Comparison of ENCODE assay signal across 8 cellular contexts in genomic region chr19:46426035-46426505, GRCh38. TPM values are rescaled to one million over a fixed set of nuclear protein-coding genes. Genes with fewer than 3 reads are reported as not detected.
DNase-seq lines count a peak whose midpoint lies in the region; ATAC-seq and TF ChIP-seq lines count a peak whose summit lies in the region.

No MANE protein-coding gene starts in this region.

- H3K79me2 ChIP-seq in Karpas-422 (ENCODE audit: low read length), result no peaks in the 10 kb centered on the region

- H2AFZ ChIP-seq in Karpas-422 (ENCODE audit: low read length), result no peak overlapping the region; the same call in 1 of the 2 replicates

- no peak for ATAC-seq in effector memory CD8-positive, alpha-beta T cell (replicated peaks)
- no peak for ATAC-seq in naive thymus-derived CD4-positive, alpha-beta T cell
- ATAC-seq in esophagus mucosa (no peak), HG03469 (IDR thresholded peaks at IDR 0.05; ENCODE audit: unreplicated experiment) (no peak)

- no peaks in the 10 kb centered on the region for H3K9me2 ChIP-seq in Karpas-422 (replicated peaks; ENCODE audit: insufficient read depth, low read length)

- H3K9ac ChIP-seq in Karpas-422 (ENCODE audit: low read length), result no peak overlapping the region

- peaks cover 71 to 94% of the 10 kb centered on the region in 2 donors for H3K27me3 Mint-ChIP-seq in effector memory CD8-positive, alpha-beta T cell
- H3K27me3 Mint-ChIP-seq in naive thymus-derived CD4-positive, alpha-beta T cell, result peaks cover 61 to 78% (median 68%) of the 10 kb centered on the region in 5 donors

- POLR2A ChIA-PET in AG04450 (lab: Yijun Ruan, JAX), result no interaction called here
- POLR2A ChIA-PET in naive thymus-derived CD4-positive, alpha-beta T cell (lab: Charles Lee), result no interaction called here

- H3K4me3 Mint-ChIP-seq in effector memory CD8-positive, alpha-beta T cell, result peak overlapping the region; percentile 43 to 44
- H3K4me3 Mint-ChIP-seq in naive thymus-derived CD4-positive, alpha-beta T cell, result peak overlapping the region in 9 of 10 donors; percentile 12 to 82 (median 62)

- no peaks in the 10 kb centered on the region for H4K20me1 ChIP-seq in Karpas-422 (ENCODE audit: insufficient read depth, low read depth, low read length)

- H3K9me3 ChIP-seq in AG04450 (ENCODE audit: control insufficient read depth, insufficient read depth, low read length) (no peaks in the 10 kb centered on the region; the same call in 1 of the 2 replicates), Karpas-422 (ENCODE audit: low read length) (no peaks in the 10 kb centered on the region)
- no peaks in the 10 kb centered on the region for H3K9me3 ChIP-seq in naive thymus-derived CD4-positive, alpha-beta T cell (ENCODE audit: control insufficient read depth in 2 of 3, low read length in 3 of 3)

- DNase-seq in AG04450 (ENCODE audit: low read depth, low spot score) (no peak), Karpas-422 (no peak), NCI-H1436 (lab: John Stamatoyannopoulos, UW) (no peak)
- no peak for DNase-seq in effector memory CD8-positive, alpha-beta T cell
- no peak for DNase-seq in naive thymus-derived CD4-positive, alpha-beta T cell
- DNase-seq in activated CD8-positive, alpha-beta memory T cell treated with anti-CD3 and anti-CD28 coated beads, Interleukin-2, amount 50 U/mL, for 48 hours, result no peak

- H3K27ac ChIP-seq in AG04450 (ENCODE audit: low read depth, low read length), result no peak overlapping the region
- H3K27ac ChIP-seq in Karpas-422 (ENCODE audit: low read length), result no peak overlapping the region
- H3K27ac ChIP-seq in naive thymus-derived CD4-positive, alpha-beta T cell (ENCODE audit: low read depth, low read length), result no peak overlapping the region

- no peaks in the 10 kb centered on the region for H3K36me3 ChIP-seq in Karpas-422 (ENCODE audit: insufficient read depth, low read length)
- no peaks in the 10 kb centered on the region for H3K36me3 ChIP-seq in naive thymus-derived CD4-positive, alpha-beta T cell (ENCODE audit: control insufficient read depth in 2 of 3, insufficient read depth in 3 of 3, low read length in 3 of 3)

- peaks cover 3% of the 10 kb centered on the region; the same call in 1 of the 2 replicates for H3K4me1 ChIP-seq in Karpas-422 (ENCODE audit: low read length)
- peaks cover 0 to 4% of the 10 kb centered on the region in 2 donors for H3K4me1 ChIP-seq in naive thymus-derived CD4-positive, alpha-beta T cell (ENCODE audit: control insufficient read depth in 2 of 2, insufficient read depth in 2 of 2, low read length in 2 of 2)

- intact Hi-C loops in naive thymus-derived CD4-positive, alpha-beta T cell (cut with micrococcal nuclease), result no loop called here

- peaks cover 24 to 31% of the 10 kb centered on the region in 2 donors for H3K4me1 Mint-ChIP-seq in effector memory CD8-positive, alpha-beta T cell (ENCODE audit: low read depth in 2 of 2)
- peaks cover 24 to 33% (median 26%) of the 10 kb centered on the region in 7 donors for H3K4me1 Mint-ChIP-seq in naive thymus-derived CD4-positive, alpha-beta T cell

- no peaks in the 10 kb centered on the region for H3K27me3 ChIP-seq in AG04450 (ENCODE audit: control insufficient read depth, insufficient read depth, low read length)
- no peaks in the 10 kb centered on the region for H3K27me3 ChIP-seq in Karpas-422 (ENCODE audit: low read length)
- H3K27me3 ChIP-seq in naive thymus-derived CD4-positive, alpha-beta T cell (ENCODE audit: control insufficient read depth in 2 of 2, insufficient read depth in 2 of 2, low read length in 2 of 2), result peaks cover 0 to 10% of the 10 kb centered on the region in 2 donors

- H3K9me3 Mint-ChIP-seq in effector memory CD8-positive, alpha-beta T cell, result no peaks in the 10 kb centered on the region
- peaks cover 0 to 3% (median 0%) of the 10 kb centered on the region in 11 donors for H3K9me3 Mint-ChIP-seq in naive thymus-derived CD4-positive, alpha-beta T cell

- no peak for TF ChIP-seq CTCF in AG04450 (IDR thresholded peaks at IDR 0.05; ENCODE audit: low read depth, low read length)

- peak overlapping the region; percentile 64 for H3K4me3 ChIP-seq in AG04450 (ENCODE audit: low read depth, low read length)
- H3K4me3 ChIP-seq in Karpas-422 (ENCODE audit: low read length), result peak overlapping the region; percentile 51; the same call in 1 of the 2 replicates
- peak overlapping the region; percentile 33 for H3K4me3 ChIP-seq in naive thymus-derived CD4-positive, alpha-beta T cell (ENCODE audit: low read length)

- H3K27ac Mint-ChIP-seq in effector memory CD8-positive, alpha-beta T cell, result no peak overlapping the region
- no peak overlapping the region for H3K27ac Mint-ChIP-seq in naive thymus-derived CD4-positive, alpha-beta T cell

- H3K36me3 Mint-ChIP-seq in effector memory CD8-positive, alpha-beta T cell (ENCODE audit: insufficient read depth), result peaks cover 16% of the 10 kb centered on the region
- no peaks in the 10 kb centered on the region for H3K36me3 Mint-ChIP-seq in naive thymus-derived CD4-positive, alpha-beta T cell

- H3K4me2 ChIP-seq in Karpas-422 (ENCODE audit: low read depth, low read length, poor library complexity, severe bottlenecking), result peak overlapping the region; percentile 54

- CTCF ChIA-PET in AG04450 (lab: Charles Lee), result interaction anchor here (0.7 to 2.2 kb wide), 3 partner anchors 22 to 30 kb away, joined by 3 to 7 read pairs (median 5); no protein-coding TSS in a partner anchor
- CTCF ChIA-PET in naive thymus-derived CD4-positive, alpha-beta T cell (lab: Charles Lee), result no interaction called here

RNA-seq across cellular contexts. Expression of gene PNMA8C, which starts 2.7 kb away (rescaled TPM):
- 0.19 and 0.21 TPM in 2 replicates for polyA plus RNA-seq in AG04450 (2011; rRNA removed)
- 0.51 and 0.87 TPM in 2 replicates for polyA minus RNA-seq in AG04450 (2011; rRNA and poly(A)+ RNA removed)
- not detected in 2 replicates for total RNA-seq in Karpas-422 (2014; rRNA removed; shearing (Covaris generic); ENCODE audit: low replicate concordance)
- not detected for total RNA-seq in naive thymus-derived CD4-positive, alpha-beta T cell
- polyA plus RNA-seq in naive thymus-derived CD4-positive, alpha-beta T cell, result not detected
- total RNA-seq in esophagus mucosa, result not detected

RNA-seq across cellular contexts. Expression of gene CCDC8, which starts 12.7 kb away (rescaled TPM):
- polyA plus RNA-seq in AG04450 (2011; rRNA removed), result 9.2 and 10.5 TPM in 2 replicates
- 11.3 and 12.4 TPM in 2 replicates for polyA minus RNA-seq in AG04450 (2011; rRNA and poly(A)+ RNA removed)
- total RNA-seq in Karpas-422 (2014; rRNA removed; shearing (Covaris generic); ENCODE audit: low replicate concordance), result not detected in 2 replicates
- not detected for total RNA-seq in naive thymus-derived CD4-positive, alpha-beta T cell
- polyA plus RNA-seq in naive thymus-derived CD4-positive, alpha-beta T cell, result not detected
- total RNA-seq in esophagus mucosa, result 0.80 TPM

RNA-seq across cellular contexts. Expression of gene PNMA8A, which starts 45.3 kb away (rescaled TPM):
- 4.0 and 4.2 TPM in 2 replicates for polyA plus RNA-seq in AG04450 (2011; rRNA removed)
- 1.9 and 2.7 TPM in 2 replicates for polyA minus RNA-seq in AG04450 (2011; rRNA and poly(A)+ RNA removed)
- not detected in 2 replicates for total RNA-seq in Karpas-422 (2014; rRNA removed; shearing (Covaris generic); ENCODE audit: low replicate concordance)
- total RNA-seq in naive thymus-derived CD4-positive, alpha-beta T cell, result under 1 TPM in 2 of 5 experiments, not detected in 3; 0.62 to 0.86 TPM
- not detected for polyA plus RNA-seq in naive thymus-derived CD4-positive, alpha-beta T cell
- 0.12 TPM for total RNA-seq in esophagus mucosa
